In the genomic region with DNA sequence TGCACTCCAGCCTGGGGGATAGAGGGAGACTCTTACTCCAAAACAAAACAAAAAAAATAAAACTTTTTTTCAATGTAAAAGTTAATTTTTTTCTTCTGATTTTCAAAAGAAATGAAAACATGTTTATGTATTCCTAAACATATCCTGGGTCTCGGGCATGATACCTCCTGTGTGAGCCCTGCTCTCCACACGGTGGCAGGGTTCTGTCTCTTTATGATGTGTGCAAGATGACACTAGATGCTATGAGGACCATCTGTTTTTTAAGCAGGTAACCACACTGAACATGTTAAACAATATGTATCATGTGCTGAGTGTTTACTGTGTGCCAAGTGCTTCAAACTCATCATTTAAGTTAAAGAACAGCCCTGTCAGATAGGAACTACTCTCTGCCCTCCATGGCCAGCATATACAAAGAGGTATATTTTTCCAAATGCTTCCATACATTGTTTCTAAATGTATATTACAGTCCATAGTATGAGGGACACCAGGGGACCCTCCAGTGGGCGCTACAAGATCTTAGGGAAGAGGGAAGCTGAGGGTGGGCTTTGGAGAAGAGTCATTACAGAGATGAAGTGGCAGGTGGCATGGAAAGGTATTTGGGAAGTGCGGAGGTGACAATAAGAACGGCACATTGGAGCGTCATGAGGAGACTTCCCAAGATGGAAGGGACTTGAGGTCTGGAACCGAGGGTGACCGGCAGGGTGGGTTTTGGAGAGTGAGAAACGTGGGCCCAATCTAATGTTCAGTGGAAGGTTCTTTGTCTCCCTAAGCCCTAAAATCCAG, we compare ENCODE assay signal across 8 cellular contexts.
DNase-seq lines count a peak whose midpoint lies in the region; ATAC-seq and TF ChIP-seq lines count a peak whose summit lies in the region.

No MANE protein-coding gene starts in this region.

- no peaks in the 10 kb centered on the region for H3K36me3 ChIP-seq in iPS-20b (ENCODE audit: insufficient read depth, low read depth, low read length)

- H3K4me1 ChIP-seq in iPS-20b (ENCODE audit: insufficient read depth, low read length) = peaks cover 8% of the 10 kb centered on the region

- peak; percentile 24 for DNase-seq in stimulated activated CD4-positive, alpha-beta T cell treated with anti-CD3 and anti-CD28 coated beads, Interleukin-1b, Interleukin-23, amount 100 ng/mL, for 48 hours
- no peak for DNase-seq in stimulated activated CD4-positive, alpha-beta T cell treated with anti-CD3 and anti-CD28 coated beads, Interleukin-2, amount 100 ng/mL, for 48 hours
- DNase-seq in SHP77 (lab: John Stamatoyannopoulos, UW) = peak; percentile 74 to 82
- no peak for DNase-seq in C1 segment of cervical spinal cord (lab: John Stamatoyannopoulos, UW)
- no peak for DNase-seq in activated gamma-delta T cell (lab: John Stamatoyannopoulos, UW)

- H3K4me3 ChIP-seq in iPS-20b (ENCODE audit: low read length) = no peak overlapping the region

- peak; percentile 79 for TF ChIP-seq CTCF in LNCAP (IDR thresholded peaks at IDR 0.05)

- no peak for ATAC-seq in HG02642 (IDR thresholded peaks at IDR 0.05; ENCODE audit: poor library complexity, unreplicated experiment)

- H3K9me3 ChIP-seq in iPS-20b (ENCODE audit: insufficient read depth, low read depth, low read length) = no peaks in the 10 kb centered on the region

- H3K27ac ChIP-seq in iPS-20b (ENCODE audit: low read length) = no peak overlapping the region

- no peaks in the 10 kb centered on the region for H3K27me3 ChIP-seq in iPS-20b (ENCODE audit: insufficient read depth, low read length)

- peak overlapping the region; percentile 30; the same call in 1 of the 2 replicates for H3K9ac ChIP-seq in iPS-20b (ENCODE audit: low read depth, low read length)

Comparison
In these comparisons a context has a peak if more than half of its experiments do, and no peak if none do; other contexts are left out.
1. DNase-seq: peak in stimulated activated CD4-positive, alpha-beta T cell treated with anti-CD3 and anti-CD28 coated beads, Interleukin-1b, Interleukin-23, amount 100 ng/mL, for 48 hours (single experiment) and SHP77 (2 of 2); none in stimulated activated CD4-positive, alpha-beta T cell treated with anti-CD3 and anti-CD28 coated beads, Interleukin-2, amount 100 ng/mL, for 48 hours (0 of 2), C1 segment of cervical spinal cord (0 of 14) and activated gamma-delta T cell (single experiment).